In the genomic region with DNA sequence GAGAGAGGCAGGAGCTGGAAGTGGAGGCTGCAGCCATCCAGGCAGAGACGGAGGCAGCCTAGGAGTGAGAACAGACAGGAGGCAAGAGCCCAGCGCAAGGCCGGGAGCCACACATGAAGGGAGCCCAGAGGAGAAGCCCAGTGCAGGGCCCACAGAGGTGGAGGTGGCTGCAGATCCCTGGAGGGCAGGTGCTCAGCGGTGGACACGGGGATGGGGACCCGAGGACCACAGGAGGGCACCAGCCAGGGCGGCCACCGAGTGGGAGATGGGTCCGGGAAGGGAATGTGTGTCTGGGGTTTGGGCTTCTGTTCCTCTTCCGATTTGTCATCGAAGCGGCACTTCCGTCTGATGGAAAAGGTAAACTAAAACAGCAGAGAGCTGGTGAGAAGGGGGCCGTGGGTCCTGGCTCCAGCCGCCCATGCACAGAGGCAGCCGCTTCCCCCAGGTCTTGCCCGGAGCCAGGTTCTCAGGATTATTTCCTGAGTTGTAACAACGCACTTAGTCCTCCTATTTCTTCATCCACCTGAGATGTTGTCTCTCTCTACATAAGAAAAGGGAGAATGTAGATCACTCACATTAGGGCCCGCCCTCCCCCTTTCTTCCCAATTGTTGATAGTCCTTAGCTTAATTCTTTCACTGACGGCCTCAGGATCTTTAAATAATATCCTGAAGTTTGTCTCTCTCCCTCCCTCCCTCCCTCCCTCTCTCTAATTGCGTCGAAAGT, we compare ENCODE assay signal across 17 cellular contexts.
DNase-seq lines count a peak whose midpoint lies in the region; ATAC-seq and TF ChIP-seq lines count a peak whose summit lies in the region.
"Had no signal": no experiment of that assay in that cellular context is flagged by ENCODE, and none has a peak within 500 bp of the region (broad histone marks: within the 10 kb centered on the region; RNA-seq: fewer than 3 reads in every experiment).

No MANE protein-coding gene starts in this region.

- peaks cover 2 to 12% (median 6%) of the 10 kb centered on the region in 3 donors for H3K27me3 Mint-ChIP-seq in CD14-positive monocyte (ENCODE audit: low read depth in 3 of 3)

- H3K4me1 ChIP-seq in HUES6 (ENCODE audit: control insufficient read depth, insufficient read depth, low read length): peaks cover 25% of the 10 kb centered on the region
- H3K4me1 ChIP-seq: adrenal gland had no signal

- ATAC-seq in sciatic nerve: no peak

- DNase-seq in CD14-positive monocyte (ENCODE audit: low spot score) (peak; percentile 39), iPS-NIHi11 (ENCODE audit: low spot score) (peak; percentile 21), sciatic nerve (ENCODE audit: low spot score) (peak; percentile 51), NCI-H2171 treated with DMSO at 0.1 percent for 48 hours (lab: John Stamatoyannopoulos, UW) (no peak), T-helper 1 cell (no peak)
- no peak for DNase-seq in stimulated activated CD8-positive, alpha-beta memory T cell treated with anti-CD3 and anti-CD28 coated beads, Interleukin-4, amount 100 ng/mL, for 48 hours
- DNase-seq: activated gamma-delta T cell treated with Interleukin-2 at 50 U/mL for 16 hours; central memory CD4-positive, alpha-beta T cell; effector CD4-positive, alpha-beta T cell; esophagus squamous epithelium; immature natural killer cell; Karpas-422; SW 1271 had no signal

- no peaks in the 10 kb centered on the region for H3K36me3 ChIP-seq in HUES6 (ENCODE audit: control insufficient read depth, insufficient read depth, low read length)
- H3K36me3 ChIP-seq: adrenal gland, esophagus squamous epithelium had no signal

- H3K36me3 Mint-ChIP-seq in CD14-positive monocyte: no peaks in the 10 kb centered on the region
- H3K36me3 Mint-ChIP-seq: immature natural killer cell had no signal

- no peak overlapping the region for H3K4me3 Mint-ChIP-seq in CD14-positive monocyte

- H3K4me3 ChIP-seq in HUES6 (ENCODE audit: low read depth, low read length): no peak overlapping the region
- H3K4me3 ChIP-seq: lung had no signal

- peak overlapping the region in 1 of 7 donors; percentile 43 for H3K27ac Mint-ChIP-seq in CD14-positive monocyte
- H3K27ac Mint-ChIP-seq: immature natural killer cell had no signal

- H3K9me3 ChIP-seq in HUES6 (ENCODE audit: control insufficient read depth, insufficient read depth, low read depth, low read length): no peaks in the 10 kb centered on the region
- H3K9me3 ChIP-seq: adrenal gland, Caco-2, esophagus squamous epithelium had no signal

- no peak for TF ChIP-seq CTCF in CD14-positive monocyte (IDR thresholded peaks at IDR 0.05)

- H3K27ac ChIP-seq in HUES6 (ENCODE audit: low read depth, low read length): no peak overlapping the region
- H3K27ac ChIP-seq: adrenal gland, esophagus squamous epithelium had no signal

- peaks cover 6% of the 10 kb centered on the region for H3K4me1 Mint-ChIP-seq in CD14-positive monocyte

- H3K9me3 Mint-ChIP-seq in CD14-positive monocyte: peaks cover 0 to 2% (median 0%) of the 10 kb centered on the region in 7 donors

- peak overlapping the region; percentile 17 for H3K9ac ChIP-seq in HUES6 (ENCODE audit: low read length)

- H3K27me3 ChIP-seq in HUES6 (ENCODE audit: control insufficient read depth, insufficient read depth, low read length): peaks cover 18% of the 10 kb centered on the region; the same call in 1 of the 2 replicates
- H3K27me3 ChIP-seq: adrenal gland had no signal

- intact Hi-C loops in CD14-positive monocyte (cut with micrococcal nuclease) (no loop called here), sciatic nerve (cut with DNase I) (no loop called here)

Comparison
In these comparisons a context has a peak if more than half of its experiments do, and no peak if none do; other contexts are left out.
1. DNase-seq: peak in CD14-positive monocyte (single experiment), iPS-NIHi11 (single experiment) and sciatic nerve (single experiment); none in NCI-H2171 treated with DMSO at 0.1 percent for 48 hours (single experiment), T-helper 1 cell (0 of 5) and stimulated activated CD8-positive, alpha-beta memory T cell treated with anti-CD3 and anti-CD28 coated beads, Interleukin-4, amount 100 ng/mL, for 48 hours (single experiment).